ENCODE assay signal across 30 cellular contexts in the genomic region with DNA sequence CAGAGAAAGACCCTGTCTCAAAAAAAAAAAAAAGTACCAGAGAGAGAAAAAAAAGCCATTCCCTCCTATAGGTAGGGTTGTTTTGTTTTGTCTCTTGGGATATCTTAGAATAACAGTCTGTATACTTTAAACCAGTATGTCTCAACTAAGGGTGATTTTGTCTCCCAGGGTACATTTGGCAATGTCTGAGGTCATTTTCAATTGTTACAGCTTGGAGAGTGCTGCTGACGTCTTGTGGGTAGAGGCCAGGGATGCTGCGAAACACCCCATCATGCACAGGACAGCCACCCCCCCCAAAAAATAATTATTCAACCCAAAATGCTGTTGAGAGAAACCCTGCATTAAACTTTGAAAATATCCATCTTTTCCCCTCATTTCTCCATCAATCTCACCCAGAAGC. TPM values are rescaled to one million over a fixed set of nuclear protein-coding genes. Genes with fewer than 3 reads are reported as not detected.
"Had no signal": no experiment of that assay in that cellular context is flagged by ENCODE, and none has a peak within 500 bp of the region (broad histone marks: within the 10 kb centered on the region; RNA-seq: fewer than 3 reads in every experiment).

No MANE protein-coding gene starts in this region.

- H3K36me3 ChIP-seq: adrenal gland, ascending aorta, cardiac muscle cell, WERI-Rb-1 had no signal

- H3K27me3 ChIP-seq: adrenal gland, ascending aorta, cardiac muscle cell had no signal

- ATAC-seq: activated naive CD8-positive, alpha-beta T cell treated with anti-CD3 and anti-CD28 coated beads, Interleukin-2, amount 50 U/mL, for 24 hours had no signal

- H3K9me3 ChIP-seq: adrenal gland, ascending aorta had no signal

- DNase-seq: activated CD4-positive, alpha-beta memory T cell treated with anti-CD3 and anti-CD28 coated beads, Interleukin-2, amount 10 ng/mL, durations not matched to agents 7 days and 5 days; activated CD4-positive, alpha-beta T cell treated with anti-CD3 and anti-CD28 coated beads for 1 hour; activated CD4-positive, alpha-beta T cell treated with anti-CD3 and anti-CD28 coated beads for 36 hours; activated CD4-positive, alpha-beta T cell treated with anti-CD3 and anti-CD28 coated beads for 48 hours; activated CD4-positive, alpha-beta T cell treated with anti-CD3 and anti-CD28 coated beads, Interleukin-2, amount 10 ng/mL, durations not matched to agents 7 days and 5 days; activated CD4-positive, alpha-beta T cell treated with anti-CD3 and anti-CD28 coated beads, Interleukin-2, amount 50 U/mL, for 48 hours; activated CD4-positive, CD25-positive, alpha-beta regulatory T cell; activated CD8-positive, alpha-beta memory T cell treated with anti-CD3 and anti-CD28 coated beads for 24 hours; activated CD8-positive, alpha-beta memory T cell treated with anti-CD3 and anti-CD28 coated beads, Interleukin-2, amount 10 ng/mL, durations not matched to agents 7 days and 5 days; activated CD8-positive, alpha-beta memory T cell treated with anti-CD3 and anti-CD28 coated beads, Interleukin-2, amount 50 U/mL, for 48 hours; activated CD8-positive, alpha-beta T cell treated with anti-CD3 and anti-CD28 coated beads, Interleukin-2, amount 10 ng/mL, durations not matched to agents 7 days and 5 days; activated effector memory CD4-positive, alpha-beta T cell treated with Interleukin-2 at 50 U/mL for 16 hours; activated gamma-delta T cell; activated naive CD4-positive, alpha-beta T cell treated with anti-CD3 and anti-CD28 coated beads, Interleukin-2, amount 10 ng/mL, durations not matched to agents 7 days and 5 days; activated naive CD4-positive, alpha-beta T cell treated with Interleukin-2 at 50 U/mL for 16 hours; activated naive CD8-positive, alpha-beta T cell treated with anti-CD3 and anti-CD28 coated beads, Interleukin-2, amount 10 ng/mL, durations not matched to agents 7 days and 5 days; activated naive CD8-positive, alpha-beta T cell treated with anti-CD3 and anti-CD28 coated beads, Interleukin-2, amount 50 U/mL, for 24 hours; activated T-cell treated with anti-CD3 and anti-CD28 coated beads, Interleukin-2, amount 50 U/mL, for 24 hours; activated T-cell treated with anti-CD3 and anti-CD28 coated beads, Interleukin-2, amount 50 U/mL, for 48 hours; adrenal gland; caudate nucleus; cerebellar nuclear complex; T-helper 1 cell; T-helper 2 cell; T-helper 9 cell; WERI-Rb-1 had no signal

- H3K27ac ChIP-seq: adrenal gland, ascending aorta, cardiac muscle cell, WERI-Rb-1 had no signal

- H3K4me3 ChIP-seq: adrenal gland, ascending aorta, cardiac muscle cell had no signal

RNA-seq across cellular contexts. Expression of a gene that starts 56.1 kb away (rescaled TPM):
- total RNA-seq: ascending aorta, cardiac muscle cell, chondrocyte, WTC11 had no signal
